17 cellular contexts compared by ENCODE assay signal in the genomic region with DNA sequence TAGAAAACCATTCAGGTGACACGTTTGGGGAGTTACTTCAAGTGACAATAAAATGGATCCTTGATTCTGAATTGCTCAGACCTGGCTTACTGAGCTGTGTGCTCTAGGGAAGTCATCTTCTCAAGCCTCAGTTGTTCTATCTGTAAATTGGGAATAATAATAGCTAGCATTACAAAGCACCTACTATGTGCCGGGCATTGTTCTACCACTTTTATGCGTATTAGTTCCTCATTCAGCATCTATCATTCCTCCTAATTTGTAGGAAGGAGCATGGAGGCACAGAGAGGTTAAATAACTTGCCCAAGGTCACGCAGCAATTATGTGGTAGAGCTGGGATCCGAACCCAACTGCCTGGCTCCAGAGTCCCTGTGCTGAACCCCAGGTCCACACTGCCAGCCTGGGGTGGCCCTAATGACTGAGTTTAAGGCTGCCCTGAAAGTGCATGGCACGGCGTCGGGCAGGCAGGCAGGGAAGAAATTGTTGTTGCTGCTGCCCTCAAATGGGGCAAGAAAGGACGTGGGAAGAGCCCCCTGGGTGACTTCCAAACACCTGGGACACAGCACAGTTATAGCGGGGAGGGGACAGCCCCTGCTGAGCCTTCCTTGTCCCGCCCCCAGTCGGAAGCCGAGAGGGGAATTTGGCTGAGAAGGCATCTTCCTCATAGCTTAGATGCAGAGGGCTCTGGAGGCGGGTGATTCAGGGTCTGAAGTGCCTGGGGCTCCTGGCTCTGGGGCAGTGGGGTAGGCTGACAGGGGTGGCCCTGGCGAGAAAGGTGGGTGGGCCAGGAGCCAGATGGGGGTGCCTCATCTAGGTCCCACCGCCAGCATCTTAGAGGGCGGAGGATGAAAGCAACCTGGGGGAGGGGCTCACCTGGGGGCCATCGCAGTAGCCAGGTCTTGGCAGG.
DNase-seq lines count a peak whose midpoint lies in the region; ATAC-seq, FAIRE-seq and TF ChIP-seq lines count a peak whose summit lies in the region.
"Had no signal": no experiment of that assay in that cellular context is flagged by ENCODE, and none has a peak within 500 bp of the region (broad histone marks: within the 10 kb centered on the region; RNA-seq: fewer than 3 reads in every experiment).

No MANE protein-coding gene starts in this region.

- TF ChIP-seq CTCF in K562 (IDR thresholded peaks at IDR 0.05 in 2 of 3, conservative IDR thresholded peaks at IDR 0.05 in 1 of 3; ENCODE audit: insufficient read depth in 2 of 3, low read depth in 1 of 3, low read length in 3 of 3): 0 out of 6 replicates have a peak, but pooled peaks of 2 of the 3 experiments have one; percentile 13 to 15

- 3% methylated on average over 18 of the region's 18 CpGs for WGBS in K562 (ENCODE audit: insufficient coverage, low coverage, missing lambda C conversion rate)
- WGBS in mesendoderm (ENCODE audit: extremely low coverage, insufficient coverage, low lambda C conversion rate): no CpG with 5 or more reads among the region's 18 CpGs

- no peaks in the 10 kb centered on the region for H3K9me3 ChIP-seq in K562 (replicated peaks; ENCODE audit: control insufficient read depth, insufficient read depth, low read depth, low read length)
- H3K9me3 ChIP-seq: heart right ventricle, tibial nerve had no signal

- H3K4me3 ChIP-seq in K562 (no peak overlapping the region), mesendoderm (ENCODE audit: low read length) (no peak overlapping the region)
- H3K4me3 ChIP-seq: heart right ventricle, tibial nerve had no signal

- peak; percentile 46 for DNase-seq in stimulated activated naive CD8-positive, alpha-beta T cell treated with anti-CD3 and anti-CD28 coated beads, Interleukin-15, Interleukin-2, amounts not matched to agents 100 U/mL and 50 U/mL, for 24 hours
- no peak for DNase-seq in stimulated activated naive CD8-positive, alpha-beta T cell treated with anti-CD3 and anti-CD28 coated beads, Interleukin-15, amount 100 ng/mL, for 72 hours
- DNase-seq in K562 (ENCODE audit: extremely low read depth in 1 of 4, low spot score in 3 of 4) (no peak), mesendoderm (peak; percentile 46), NCI-H187 treated with DMSO at 0.1 percent for 48 hours (lab: John Stamatoyannopoulos, UW) (no peak)
- no peak for DNase-seq in activated CD8-positive, alpha-beta memory T cell treated with anti-CD3 and anti-CD28 coated beads, Interleukin-2, amount 50 U/mL, for 48 hours
- DNase-seq: AML-193, heart right ventricle, NCI-H1105, NCI-H2171, SW 1271 had no signal

- H3K79me2 ChIP-seq in K562 (ENCODE audit: control insufficient read depth, insufficient read depth, low read length) (no peaks in the 10 kb centered on the region), mesendoderm (ENCODE audit: control insufficient read depth, insufficient read depth, low read length) (no peaks in the 10 kb centered on the region)

- H3K4me3 Mint-ChIP-seq in stimulated activated naive CD8-positive, alpha-beta T cell treated with anti-CD3 and anti-CD28 coated beads, Interleukin-15, amount 100 ng/mL, for 72 hours: no peak overlapping the region
- H3K4me3 Mint-ChIP-seq: activated naive CD8-positive, alpha-beta T cell had no signal

- H2AK5ac ChIP-seq in mesendoderm (ENCODE audit: low read length): no peak overlapping the region

- H3K4me1 ChIP-seq in K562 (replicated peaks in 1 of 2; ENCODE audit: control insufficient read depth in 2 of 2, insufficient read depth in 2 of 2, low read length in 2 of 2) (no peaks in the 10 kb centered on the region; a peak in 1 of 5 replicates), mesendoderm (ENCODE audit: control insufficient read depth, low read depth, low read length) (no peaks in the 10 kb centered on the region)
- H3K4me1 ChIP-seq: heart right ventricle had no signal

- no peak overlapping the region for H3K23ac ChIP-seq in mesendoderm (ENCODE audit: low read length)

- H3K27ac Mint-ChIP-seq in stimulated activated naive CD8-positive, alpha-beta T cell treated with anti-CD3 and anti-CD28 coated beads, Interleukin-15, amount 100 ng/mL, for 72 hours: no peak overlapping the region
- H3K27ac Mint-ChIP-seq: activated naive CD8-positive, alpha-beta T cell had no signal

- no peaks in the 10 kb centered on the region for H3K9me3 Mint-ChIP-seq in stimulated activated naive CD8-positive, alpha-beta T cell treated with anti-CD3 and anti-CD28 coated beads, Interleukin-15, amount 100 ng/mL, for 72 hours

- H3K9ac ChIP-seq in K562 (ENCODE audit: insufficient read depth in 1 of 2, low read depth in 2 of 2, low read length in 2 of 2) (no peak overlapping the region), mesendoderm (ENCODE audit: low read length) (no peak overlapping the region)

- no peak overlapping the region for H4K5ac ChIP-seq in mesendoderm (ENCODE audit: low read length)

- CTCF ChIA-PET in K562 (lab: Yijun Ruan, JAX; ENCODE audit: low intra/inter-chr PET ratio): no interaction called here

- no peak overlapping the region for H2BK5ac ChIP-seq in mesendoderm (ENCODE audit: low read length)

- no peak overlapping the region for H2BK120ac ChIP-seq in mesendoderm (ENCODE audit: low read depth, low read length)

- H4K8ac ChIP-seq in mesendoderm (ENCODE audit: low read depth, low read length): no peak overlapping the region

- no peak for TF ChIP-seq RAD21 in K562 (CRISPR knock-in tag; conservative IDR thresholded peaks at IDR 0.05 in 1 of 2, IDR thresholded peaks at IDR 0.05 in 1 of 2)

- intact Hi-C loops in K562 (cut with micrococcal nuclease): no loop called here

- H3K27me3 ChIP-seq in K562 (ENCODE audit: control insufficient read depth in 2 of 2, insufficient read depth in 2 of 2, low read length in 2 of 2) (peaks cover 66 to 76% of the 10 kb centered on the region in 2 experiments), mesendoderm (ENCODE audit: insufficient read depth, low read length, poor library complexity) (no peaks in the 10 kb centered on the region)

- no peak for TF ChIP-seq EP300 in K562 (IDR thresholded peaks at IDR 0.05; ENCODE audit: low read length)

- BruUV-seq in K562 (replicated peaks; lab: Mats Ljungman, UMichigan): no TSS peak

- H2AFZ ChIP-seq in K562 (ENCODE audit: low read depth, low read length): no peak overlapping the region

- H3K79me1 ChIP-seq in mesendoderm (ENCODE audit: low read length): no peaks in the 10 kb centered on the region

- no peak overlapping the region for H3K4ac ChIP-seq in mesendoderm (ENCODE audit: low read depth, low read length)

- peaks cover 65% of the 10 kb centered on the region for H3K27me3 Mint-ChIP-seq in stimulated activated naive CD8-positive, alpha-beta T cell treated with anti-CD3 and anti-CD28 coated beads, Interleukin-15, amount 100 ng/mL, for 72 hours

- H3K4me2 ChIP-seq in K562 (ENCODE audit: insufficient read depth, low read length) (no peak overlapping the region), mesendoderm (ENCODE audit: low read length) (no peak overlapping the region)

- no peak overlapping the region for H2BK15ac ChIP-seq in mesendoderm (replicated peaks; ENCODE audit: low read depth)

- H3K4me1 Mint-ChIP-seq in stimulated activated naive CD8-positive, alpha-beta T cell treated with anti-CD3 and anti-CD28 coated beads, Interleukin-15, amount 100 ng/mL, for 72 hours: peaks cover 16% of the 10 kb centered on the region

- peak; percentile 60 for ATAC-seq in stimulated activated naive CD8-positive, alpha-beta T cell treated with anti-CD3 and anti-CD28 coated beads, Interleukin-15, Interleukin-2, amounts not matched to agents 100 U/mL and 50 U/mL, for 24 hours
- ATAC-seq in stimulated activated naive CD8-positive, alpha-beta T cell treated with anti-CD3 and anti-CD28 coated beads, Interleukin-15, amount 100 ng/mL, for 72 hours: no peak
- no peak for ATAC-seq in K562
- no peak for ATAC-seq in GM21723 (IDR thresholded peaks at IDR 0.05; ENCODE audit: unreplicated experiment)
- no peak for ATAC-seq in HG02763 (IDR thresholded peaks at IDR 0.05; ENCODE audit: unreplicated experiment)
- ATAC-seq: heart right ventricle, Panc1, right cardiac atrium had no signal

- H4K20me1 ChIP-seq in K562 (replicated peaks; ENCODE audit: control insufficient read depth, insufficient read depth, low read length): peaks cover 4% of the 10 kb centered on the region

- no peak for FAIRE-seq in K562 (lab: Jason Lieb, UNC)

- POLR2A ChIA-PET in K562 (lab: Yijun Ruan, JAX): interaction anchor here (0.6 to 1.5 kb wide), 6 partner anchors 10 to 277 kb away, joined by 3 to 4 read pairs (median 3); no protein-coding TSS in a partner anchor

- no peaks in the 10 kb centered on the region for H3K9me1 ChIP-seq in K562 (ENCODE audit: control insufficient read depth, insufficient read depth, low read length)

- H3K27ac ChIP-seq in K562 (ENCODE audit: extremely low read depth, low read depth, low read length) (no peak overlapping the region), mesendoderm (ENCODE audit: low read depth, low read length) (no peak overlapping the region)
- H3K27ac ChIP-seq: heart right ventricle, tibial nerve had no signal

- in situ Hi-C loops in K562 (cut with MboI): no loop called here

- no peak overlapping the region for H3K18ac ChIP-seq in mesendoderm (ENCODE audit: low read length)

- TF ChIP-seq POLR2A in K562 (conservative IDR thresholded peaks at IDR 0.05): no peak

- peak overlapping the region; percentile 19 for H3K56ac ChIP-seq in mesendoderm (ENCODE audit: low read length)

- no peaks in the 10 kb centered on the region for H3K36me3 ChIP-seq in K562 (ENCODE audit: control insufficient read depth, insufficient read depth, low read length)
- H3K36me3 ChIP-seq in mesendoderm (ENCODE audit: control insufficient read depth, insufficient read depth, low read length): no peaks in the 10 kb centered on the region
- H3K36me3 ChIP-seq: heart right ventricle, tibial nerve had no signal

TF ChIP-seq in K562, 482 proteins besides CTCF, POLR2A, EP300 and RAD21 (continues in another document):
- TF ChIP-seq KAT7 (CRISPR knock-in tag; IDR thresholded peaks at IDR 0.05; ENCODE audit: borderline replicate concordance) (no peak), STAT5A (IDR thresholded peaks at IDR 0.05; ENCODE audit: borderline replicate concordance, low read length) (no peak), EP400 (IDR thresholded peaks at IDR 0.05) (no peak), SIN3B (IDR thresholded peaks at IDR 0.05; ENCODE audit: low read depth) (no peak)
- TF ChIP-seq, protein P1, sequence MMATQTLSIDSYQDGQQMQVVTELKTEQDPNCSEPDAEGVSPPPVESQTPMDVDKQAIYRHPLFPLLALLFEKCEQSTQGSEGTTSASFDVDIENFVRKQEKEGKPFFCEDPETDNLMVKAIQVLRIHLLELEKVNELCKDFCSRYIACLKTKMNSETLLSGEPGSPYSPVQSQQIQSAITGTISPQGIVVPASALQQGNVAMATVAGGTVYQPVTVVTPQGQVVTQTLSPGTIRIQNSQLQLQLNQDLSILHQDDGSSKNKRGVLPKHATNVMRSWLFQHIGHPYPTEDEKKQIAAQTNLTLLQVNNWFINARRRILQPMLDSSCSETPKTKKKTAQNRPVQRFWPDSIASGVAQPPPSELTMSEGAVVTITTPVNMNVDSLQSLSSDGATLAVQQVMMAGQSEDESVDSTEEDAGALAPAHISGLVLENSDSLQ (IDR thresholded peaks at IDR 0.05): no peak

Comparison
In these comparisons a context has a peak if more than half of its experiments do, and no peak if none do; other contexts are left out.
1. DNase-seq: peak in stimulated activated naive CD8-positive, alpha-beta T cell treated with anti-CD3 and anti-CD28 coated beads, Interleukin-15, Interleukin-2, amounts not matched to agents 100 U/mL and 50 U/mL, for 24 hours (single experiment) and mesendoderm (single experiment); none in stimulated activated naive CD8-positive, alpha-beta T cell treated with anti-CD3 and anti-CD28 coated beads, Interleukin-15, amount 100 ng/mL, for 72 hours (0 of 2), K562 (0 of 4), NCI-H187 treated with DMSO at 0.1 percent for 48 hours (single experiment) and activated CD8-positive, alpha-beta memory T cell treated with anti-CD3 and anti-CD28 coated beads, Interleukin-2, amount 50 U/mL, for 48 hours (single experiment).